Comparison of ENCODE assay signal across 1 cellular context in the genomic region with DNA sequence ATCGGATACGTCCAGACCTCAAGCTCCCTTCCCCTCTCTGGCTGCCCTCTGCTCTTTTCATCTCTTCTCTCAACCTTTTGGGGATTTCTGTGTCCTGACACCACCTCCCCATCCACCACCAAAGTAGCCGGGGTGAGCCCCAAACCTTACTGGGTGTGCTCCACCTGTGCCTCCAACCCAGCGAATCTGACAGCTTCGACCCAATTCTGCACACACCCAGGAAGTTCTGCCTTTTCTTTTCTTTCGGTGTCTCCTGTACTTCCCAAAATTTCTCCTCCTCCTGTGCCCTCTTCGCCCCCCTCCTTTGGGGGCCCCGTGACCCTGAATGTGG.
TF ChIP-seq lines count a peak whose summit lies in the region.

No MANE protein-coding gene starts in this region.

TF ChIP-seq in endothelial cell of umbilical vein, 7 proteins besides CTCF, POLR2A, EP300 and RAD21:
- TF ChIP-seq EZH2 (IDR thresholded peaks at IDR 0.05; ENCODE audit: borderline replicate concordance, low read depth, low read length, severe bottlenecking): no peak
- no peak for TF ChIP-seq GATA2 (IDR thresholded peaks at IDR 0.05; ENCODE audit: insufficient read depth, insufficient read length, low read depth, low read length)
- no peak for TF ChIP-seq FOS (IDR thresholded peaks at IDR 0.05; ENCODE audit: borderline replicate concordance, insufficient read depth, low read length)
- no peak for TF ChIP-seq MYC (IDR thresholded peaks at IDR 0.05; ENCODE audit: low read depth, low read length)
- no peak for TF ChIP-seq POLR2AphosphoS5 (IDR thresholded peaks at IDR 0.05; ENCODE audit: insufficient read depth, low read depth, low read length)
